ENCODE assay signal across 1 cellular context in the genomic region with DNA sequence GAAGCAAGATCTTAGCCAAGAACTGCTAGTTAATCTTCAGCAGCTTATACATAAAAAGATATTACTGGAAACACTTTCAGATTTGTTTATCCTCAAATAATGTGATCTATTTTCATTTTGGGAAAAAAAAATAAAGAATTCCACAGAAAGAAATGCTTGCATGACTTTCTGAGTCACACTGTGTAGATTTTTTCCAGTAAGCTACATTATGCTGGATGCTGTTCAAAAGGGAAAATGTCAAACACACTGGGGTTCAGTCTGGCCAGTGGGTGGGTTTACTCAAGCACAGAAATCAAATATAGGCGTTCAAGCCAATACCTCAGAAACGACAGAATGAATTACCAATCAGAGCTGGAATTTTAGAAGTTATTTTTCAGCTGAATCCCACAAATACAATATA.
TF ChIP-seq lines count a peak whose summit lies in the region.

No MANE protein-coding gene starts in this region.

TF ChIP-seq in HepG2, 621 proteins besides CTCF, POLR2A, EP300 and RAD21 (continued from another document):
- TF ChIP-seq, protein P1, sequence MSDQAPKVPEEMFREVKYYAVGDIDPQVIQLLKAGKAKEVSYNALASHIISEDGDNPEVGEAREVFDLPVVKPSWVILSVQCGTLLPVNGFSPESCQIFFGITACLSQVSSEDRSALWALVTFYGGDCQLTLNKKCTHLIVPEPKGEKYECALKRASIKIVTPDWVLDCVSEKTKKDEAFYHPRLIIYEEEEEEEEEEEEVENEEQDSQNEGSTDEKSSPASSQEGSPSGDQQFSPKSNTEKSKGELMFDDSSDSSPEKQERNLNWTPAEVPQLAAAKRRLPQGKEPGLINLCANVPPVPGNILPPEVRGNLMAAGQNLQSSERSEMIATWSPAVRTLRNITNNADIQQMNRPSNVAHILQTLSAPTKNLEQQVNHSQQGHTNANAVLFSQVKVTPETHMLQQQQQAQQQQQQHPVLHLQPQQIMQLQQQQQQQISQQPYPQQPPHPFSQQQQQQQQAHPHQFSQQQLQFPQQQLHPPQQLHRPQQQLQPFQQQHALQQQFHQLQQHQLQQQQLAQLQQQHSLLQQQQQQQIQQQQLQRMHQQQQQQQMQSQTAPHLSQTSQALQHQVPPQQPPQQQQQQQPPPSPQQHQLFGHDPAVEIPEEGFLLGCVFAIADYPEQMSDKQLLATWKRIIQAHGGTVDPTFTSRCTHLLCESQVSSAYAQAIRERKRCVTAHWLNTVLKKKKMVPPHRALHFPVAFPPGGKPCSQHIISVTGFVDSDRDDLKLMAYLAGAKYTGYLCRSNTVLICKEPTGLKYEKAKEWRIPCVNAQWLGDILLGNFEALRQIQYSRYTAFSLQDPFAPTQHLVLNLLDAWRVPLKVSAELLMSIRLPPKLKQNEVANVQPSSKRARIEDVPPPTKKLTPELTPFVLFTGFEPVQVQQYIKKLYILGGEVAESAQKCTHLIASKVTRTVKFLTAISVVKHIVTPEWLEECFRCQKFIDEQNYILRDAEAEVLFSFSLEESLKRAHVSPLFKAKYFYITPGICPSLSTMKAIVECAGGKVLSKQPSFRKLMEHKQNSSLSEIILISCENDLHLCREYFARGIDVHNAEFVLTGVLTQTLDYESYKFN (CRISPR knock-in tag; conservative IDR thresholded peaks at IDR 0.05): peak; percentile 33; the same call in 1 of the 2 replicates
- peak; percentile 35; the same call in 1 of the 2 replicates for TF ChIP-seq RARA (CRISPR knock-in tag; IDR thresholded peaks at IDR 0.05)
TF ChIP-seq in HepG2: peak in this region for 5.
